ENCODE assay signal across 12 cellular contexts in the genomic region with DNA sequence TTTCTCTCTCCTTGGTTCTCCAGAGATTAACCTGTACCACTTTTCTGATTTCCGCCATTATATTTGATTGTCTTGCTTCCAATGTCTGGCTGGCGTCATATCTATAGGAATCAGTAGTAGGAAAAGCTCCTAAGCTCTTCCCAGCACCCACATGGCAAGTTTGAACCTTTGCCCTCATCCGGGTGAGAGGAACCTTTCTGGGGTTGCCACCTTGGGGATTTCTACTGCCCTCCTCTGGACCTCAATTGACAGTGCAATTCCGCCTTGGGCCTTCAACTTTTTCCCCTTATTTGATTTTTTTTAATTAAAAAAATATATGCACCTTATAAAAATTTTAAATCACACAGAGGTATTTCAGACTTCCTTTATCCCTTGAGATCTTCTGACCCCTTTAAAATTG. TPM values are rescaled to one million over a fixed set of nuclear protein-coding genes. Genes with fewer than 3 reads are reported as not detected.
A peak's percentile ranks its signal among the peaks of the same experiment; 100 is the strongest.
DNase-seq lines count a peak whose midpoint lies in the region; ATAC-seq, FAIRE-seq and TF ChIP-seq lines count a peak whose summit lies in the region.
"Had no signal": no experiment of that assay in that cellular context is flagged by ENCODE, and none has a peak within 500 bp of the region (broad histone marks: within the 10 kb centered on the region; RNA-seq: fewer than 3 reads in every experiment).

No MANE protein-coding gene starts in this region.

- H3K9me3 ChIP-seq in SK-N-SH, result no peaks in the 10 kb centered on the region
- H3K9me3 ChIP-seq in K562 (replicated peaks; ENCODE audit: control insufficient read depth, insufficient read depth, low read depth, low read length), result no peaks in the 10 kb centered on the region
- H3K9me3 ChIP-seq in body of pancreas, result no peaks in the 10 kb centered on the region
- no peaks in the 10 kb centered on the region for H3K9me3 ChIP-seq in heart left ventricle
- H3K9me3 ChIP-seq: upper lobe of right lung had no signal

- POLR2A ChIA-PET in SK-N-SH (lab: Yijun Ruan, JAX), result no interaction called here
- POLR2A ChIA-PET in K562 (lab: Yijun Ruan, JAX), result interaction anchor here (0.6 kb wide), 1 partner anchor 300 kb away, joined by 3 read pairs; no protein-coding TSS in a partner anchor

- H3K4me3 Mint-ChIP-seq in osteocyte (ENCODE audit: unreplicated experiment), result no peak overlapping the region
- H3K4me3 Mint-ChIP-seq: activated naive CD4-positive, alpha-beta T cell treated with anti-CD3 and anti-CD28 coated beads, Interleukin-2, amount 50 U/mL, for 24 hours; CD4-positive, alpha-beta memory T cell had no signal

- H3K4me3 ChIP-seq in SK-N-SH (ENCODE audit: low read depth in 2 of 2, low read length in 1 of 2) (no peak overlapping the region), K562 (no peak overlapping the region), body of pancreas (no peak overlapping the region), heart left ventricle (no peak overlapping the region)
- H3K4me3 ChIP-seq: upper lobe of right lung had no signal

- peak; percentile 53 for TF ChIP-seq CTCF in SK-N-SH (IDR thresholded peaks at IDR 0.05)
- peak in 2 of 3 experiments; percentile 50; a peak in 3 of 6 replicates for TF ChIP-seq CTCF in K562 (IDR thresholded peaks at IDR 0.05 in 2 of 3, conservative IDR thresholded peaks at IDR 0.05 in 1 of 3; ENCODE audit: insufficient read depth in 2 of 3, low read depth in 1 of 3, low read length in 3 of 3)
- peak; percentile 23 for TF ChIP-seq CTCF in osteocyte (IDR thresholded peaks at IDR 0.05)
- TF ChIP-seq CTCF in body of pancreas (IDR thresholded peaks at IDR 0.05), result no peak
- peak in 2 of 12 donors; percentile 8 to 9 for TF ChIP-seq CTCF in heart left ventricle (IDR thresholded peaks at IDR 0.05)

- H3K4me2 ChIP-seq in SK-N-SH (no peak overlapping the region), K562 (ENCODE audit: insufficient read depth, low read length) (no peak overlapping the region)

- ATAC-seq in SK-N-SH treated with all-trans-retinoic acid at 6 μM for 48 hours, result no peak
- peak; percentile 67 for ATAC-seq in K562
- ATAC-seq in body of pancreas, result no peak
- ATAC-seq in heart left ventricle, result no peak
- ATAC-seq: upper lobe of right lung had no signal

- H3K9me2 ChIP-seq in SK-N-SH, result no peaks in the 10 kb centered on the region

- no peaks in the 10 kb centered on the region for H3K4me1 Mint-ChIP-seq in osteocyte (ENCODE audit: unreplicated experiment)
- H3K4me1 Mint-ChIP-seq: activated naive CD4-positive, alpha-beta T cell treated with anti-CD3 and anti-CD28 coated beads, Interleukin-2, amount 50 U/mL, for 24 hours had no signal

- intact Hi-C loops in K562 (cut with micrococcal nuclease) (loop anchor here (10.0 kb wide), 1 partner anchor 382 kb away; no protein-coding TSS in a partner anchor), body of pancreas (cut with DNase I) (no loop called here), heart left ventricle (cut with DNase I) (no loop called here)

- H3K79me2 ChIP-seq in SK-N-SH (ENCODE audit: insufficient read depth), result no peaks in the 10 kb centered on the region
- no peaks in the 10 kb centered on the region for H3K79me2 ChIP-seq in K562 (ENCODE audit: control insufficient read depth, insufficient read depth, low read length)

- H3K36me3 Mint-ChIP-seq in osteocyte (ENCODE audit: unreplicated experiment), result no peaks in the 10 kb centered on the region
- H3K36me3 Mint-ChIP-seq: activated naive CD4-positive, alpha-beta T cell treated with anti-CD3 and anti-CD28 coated beads, Interleukin-2, amount 50 U/mL, for 24 hours; CD4-positive, alpha-beta memory T cell had no signal

- TF ChIP-seq EP300 in SK-N-SH (IDR thresholded peaks at IDR 0.05; ENCODE audit: borderline replicate concordance in 1 of 2, low read depth in 1 of 2, low read length in 1 of 2) (no peak), K562 (IDR thresholded peaks at IDR 0.05; ENCODE audit: low read length) (no peak)

- peak; percentile 15 for DNase-seq in SK-N-SH
- DNase-seq in HT1080 (ENCODE audit: low read depth), result peak; percentile 1
- DNase-seq in K562 (ENCODE audit: extremely low read depth in 1 of 4, low spot score in 3 of 4), result peak; percentile 20 to 37 (median 21)
- no peak for DNase-seq in osteocyte (ENCODE audit: extremely low spot score, unreplicated experiment)
- no peak for DNase-seq in MV-4-11 (lab: John Stamatoyannopoulos, UW)
- DNase-seq in body of pancreas, result no peak
- no peak for DNase-seq in heart left ventricle
- DNase-seq: CD4-positive, alpha-beta memory T cell; T1000; upper lobe of right lung had no signal

- H3K9ac ChIP-seq in SK-N-SH (no peak overlapping the region), K562 (ENCODE audit: insufficient read depth in 1 of 2, low read depth in 2 of 2, low read length in 2 of 2) (no peak overlapping the region)

- H3K9me1 ChIP-seq in K562 (ENCODE audit: control insufficient read depth, insufficient read depth, low read length), result no peaks in the 10 kb centered on the region

- in situ Hi-C loops in K562 (cut with MboI), result no loop called here

- H2AFZ ChIP-seq in SK-N-SH (ENCODE audit: low read depth), result no peak overlapping the region
- no peak overlapping the region for H2AFZ ChIP-seq in K562 (ENCODE audit: low read depth, low read length)

- TF ChIP-seq POLR2A in K562 (conservative IDR thresholded peaks at IDR 0.05) (no peak), body of pancreas (IDR thresholded peaks at IDR 0.05) (no peak), heart left ventricle (IDR thresholded peaks at IDR 0.05) (no peak)

- no TSS peak for BruUV-seq in K562 (replicated peaks; lab: Mats Ljungman, UMichigan)

- TF ChIP-seq RAD21 in SK-N-SH (IDR thresholded peaks at IDR 0.05; ENCODE audit: low read length), result peak; percentile 24; the same call in 1 of the 2 replicates
- TF ChIP-seq RAD21 in K562 (CRISPR knock-in tag; conservative IDR thresholded peaks at IDR 0.05 in 1 of 2, IDR thresholded peaks at IDR 0.05 in 1 of 2), result peak in 1 of 2 experiments; percentile 39; a peak in 1 of 4 replicates

- CTCF ChIA-PET in SK-N-SH (lab: Yijun Ruan, JAX), result interaction anchor here (0.6 kb wide), 1 partner anchor 100 kb away, joined by 3 read pairs; no protein-coding TSS in a partner anchor
- CTCF ChIA-PET in K562 (lab: Yijun Ruan, JAX; ENCODE audit: low intra/inter-chr PET ratio), result no interaction called here

- H3K4me1 ChIP-seq in SK-N-SH (ENCODE audit: control insufficient read depth in 1 of 2, insufficient read depth in 2 of 2, low read depth in 1 of 2, low read length in 1 of 2) (0 out of 4 replicates have a peak, but pooled peaks cover 0 to 8% of the 10 kb centered on the region in 2 experiments), K562 (replicated peaks in 1 of 2; ENCODE audit: control insufficient read depth in 2 of 2, insufficient read depth in 2 of 2, low read length in 2 of 2) (no peaks in the 10 kb centered on the region), body of pancreas (no peaks in the 10 kb centered on the region), heart left ventricle (no peaks in the 10 kb centered on the region)
- H3K4me1 ChIP-seq: upper lobe of right lung had no signal

- no peaks in the 10 kb centered on the region for H3K9me3 Mint-ChIP-seq in osteocyte (ENCODE audit: unreplicated experiment)
- H3K9me3 Mint-ChIP-seq: activated naive CD4-positive, alpha-beta T cell treated with anti-CD3 and anti-CD28 coated beads, Interleukin-2, amount 50 U/mL, for 24 hours had no signal

- H4K20me1 ChIP-seq in SK-N-SH (ENCODE audit: insufficient read depth) (no peaks in the 10 kb centered on the region), K562 (replicated peaks; ENCODE audit: control insufficient read depth, insufficient read depth, low read length) (no peaks in the 10 kb centered on the region)

- H3K27ac ChIP-seq in SK-N-SH (ENCODE audit: low read depth in 2 of 2, low read length in 1 of 2) (no peak overlapping the region), K562 (ENCODE audit: extremely low read depth, low read depth, low read length) (no peak overlapping the region), body of pancreas (no peak overlapping the region), heart left ventricle (no peak overlapping the region)
- H3K27ac ChIP-seq: upper lobe of right lung had no signal

- no peak overlapping the region for H3K27ac Mint-ChIP-seq in osteocyte (ENCODE audit: unreplicated experiment)
- H3K27ac Mint-ChIP-seq: activated naive CD4-positive, alpha-beta T cell treated with anti-CD3 and anti-CD28 coated beads, Interleukin-2, amount 50 U/mL, for 24 hours had no signal

- peaks cover 8% of the 10 kb centered on the region for H3K27me3 Mint-ChIP-seq in osteocyte (ENCODE audit: unreplicated experiment)

- FAIRE-seq in K562 (lab: Jason Lieb, UNC), result no peak

- H3F3A ChIP-seq in SK-N-SH (replicated peaks; ENCODE audit: insufficient read depth), result no peaks in the 10 kb centered on the region

- H3K27me3 ChIP-seq in SK-N-SH (ENCODE audit: insufficient read depth), result no peaks in the 10 kb centered on the region; the same call in 1 of the 2 replicates
- no peaks in the 10 kb centered on the region for H3K27me3 ChIP-seq in K562 (ENCODE audit: control insufficient read depth in 2 of 2, insufficient read depth in 2 of 2, low read length in 2 of 2)
- H3K27me3 ChIP-seq in body of pancreas, result no peaks in the 10 kb centered on the region
- H3K27me3 ChIP-seq in heart left ventricle, result peaks cover 0 to 19% (median 0%) of the 10 kb centered on the region in 9 donors
- H3K27me3 ChIP-seq: upper lobe of right lung had no signal

- H3K36me3 ChIP-seq in SK-N-SH (replicated peaks in 1 of 2; ENCODE audit: control insufficient read depth in 1 of 2, insufficient read depth in 2 of 2, low read length in 1 of 2), result no peaks in the 10 kb centered on the region
- no peaks in the 10 kb centered on the region for H3K36me3 ChIP-seq in K562 (ENCODE audit: control insufficient read depth, insufficient read depth, low read length)
- H3K36me3 ChIP-seq in body of pancreas (replicated peaks in 1 of 2; ENCODE audit: insufficient read depth in 1 of 2, low read depth in 2 of 2), result no peaks in the 10 kb centered on the region
- no peaks in the 10 kb centered on the region for H3K36me3 ChIP-seq in heart left ventricle
- H3K36me3 ChIP-seq: upper lobe of right lung had no signal

- 26% methylated on average over 4 of the region's 4 CpGs for WGBS in SK-N-SH (ENCODE audit: low lambda C conversion rate)
- 4% methylated on average over 4 of the region's 4 CpGs for WGBS in K562 (ENCODE audit: insufficient coverage, low coverage, missing lambda C conversion rate)
- WGBS in body of pancreas, 2 donors, result 56 to 63% methylated on average over 3 to 4 of the region's 4 CpGs
- WGBS in heart left ventricle, 4 donors, result 56 to 74% (median 64%) methylated on average over 4 of the region's 4 CpGs

RNA-seq across cellular contexts. Expression of a gene that starts 2.0 kb away (rescaled TPM):
- not detected in 2 replicates for polyA plus RNA-seq in SK-N-SH (2012; rRNA removed)
- polyA plus RNA-seq in SK-N-SH (2012; cell fraction: cytosol; rRNA removed), result not detected in 2 replicates
- polyA plus RNA-seq in SK-N-SH (2012; cell fraction: nucleus; rRNA removed), result not detected in 2 replicates
- not detected in 2 replicates for total RNA-seq in HT1080 (2014; rRNA removed; shearing (Covaris generic))
- polyA plus RNA-seq in HT1080 (2015; cell fraction: cytosol; rRNA removed), result not detected in 2 replicates
- polyA plus RNA-seq in HT1080 (2015; cell fraction: nucleus; rRNA removed), result not detected in 2 replicates
- total RNA-seq in K562 (2011; cell fraction: chromatin; rRNA removed; ENCODE audit: low replicate concordance), result not detected in 2 replicates
- not detected in 2 replicates for total RNA-seq in K562 (2011; cell fraction: nucleolus; rRNA removed)
- not detected in 2 replicates for total RNA-seq in K562 (2011; cell fraction: nucleoplasm; rRNA removed)
- total RNA-seq in K562 (2014; rRNA removed), result not detected in 2 replicates
- not detected in 2 replicates for total RNA-seq in K562 (2014; rRNA removed; fragmentation: Illumina TruSeq; extraction: Trizol)
- not detected in 2 replicates for total RNA-seq in K562 (2015; rRNA removed; fragmentation: Illumina TruSeq; extraction: Trizol)
- total RNA-seq in K562 (2021), result not detected in 2 replicates
- not detected in 2 replicates for polyA plus RNA-seq in K562 (2011; rRNA removed)
- not detected in 2 replicates for polyA plus RNA-seq in K562 (2011; cell fraction: cytosol; rRNA removed)
- not detected in 2 replicates for polyA plus RNA-seq in K562 (2011; cell fraction: nucleus; rRNA removed)
- not detected in 2 replicates for polyA plus RNA-seq in K562 (2012)
- polyA plus RNA-seq in K562 (2014; fragmentation: Illumina TruSeq; extraction: Trizol), result not detected in 2 replicates
- not detected for polyA plus RNA-seq in K562 (2014; fragmentation: Nextera tagmentation; extraction: Ambion mirVana)
- not detected in 2 replicates for polyA plus RNA-seq in K562 (2014; rRNA removed)
- polyA minus RNA-seq in K562 (2011; rRNA and poly(A)+ RNA removed), result not detected in 2 replicates
- polyA minus RNA-seq in K562 (2011; cell fraction: cytosol; rRNA and poly(A)+ RNA removed), result not detected in 2 replicates
- polyA minus RNA-seq in K562 (2011; cell fraction: nucleus; rRNA and poly(A)+ RNA removed), result not detected in 2 replicates
- total RNA-seq in osteocyte, result not detected in 2 replicates
- not detected for total RNA-seq in body of pancreas
- total RNA-seq in heart left ventricle, result not detected
- not detected for polyA plus RNA-seq in heart left ventricle
- total RNA-seq: CD4-positive, alpha-beta memory T cell; upper lobe of right lung had no signal
- polyA plus RNA-seq: CD4-positive, alpha-beta memory T cell had no signal

RNA-seq across cellular contexts. Expression of a gene that starts 34.4 kb away (rescaled TPM):
- 18.5 and 23.5 TPM in 2 replicates for polyA plus RNA-seq in SK-N-SH (2012; rRNA removed)
- 29.5 and 35.0 TPM in 2 replicates for polyA plus RNA-seq in SK-N-SH (2012; cell fraction: cytosol; rRNA removed)
- polyA plus RNA-seq in SK-N-SH (2012; cell fraction: nucleus; rRNA removed), result 13.0 and 25.6 TPM in 2 replicates
- total RNA-seq in HT1080 (2014; rRNA removed; shearing (Covaris generic)), result 20.9 and 27.0 TPM in 2 replicates
- 26.3 and 34.7 TPM in 2 replicates for polyA plus RNA-seq in HT1080 (2015; cell fraction: cytosol; rRNA removed)
- polyA plus RNA-seq in HT1080 (2015; cell fraction: nucleus; rRNA removed), result 38.9 and 53.5 TPM in 2 replicates
- 33.6 and 79.8 TPM in 2 replicates for total RNA-seq in K562 (2011; cell fraction: chromatin; rRNA removed; ENCODE audit: low replicate concordance)
- 18.3 and 31.7 TPM in 2 replicates for total RNA-seq in K562 (2011; cell fraction: nucleolus; rRNA removed)
- 40.1 and 63.1 TPM in 2 replicates for total RNA-seq in K562 (2011; cell fraction: nucleoplasm; rRNA removed)
- total RNA-seq in K562 (2014; rRNA removed), result 30.1 and 36.8 TPM in 2 replicates
- 40.2 and 44.8 TPM in 2 replicates for total RNA-seq in K562 (2014; rRNA removed; fragmentation: Illumina TruSeq; extraction: Trizol)
- total RNA-seq in K562 (2015; rRNA removed; fragmentation: Illumina TruSeq; extraction: Trizol), result 34.0 and 37.0 TPM in 2 replicates
- 29.4 and 31.0 TPM in 2 replicates for total RNA-seq in K562 (2021)
- polyA plus RNA-seq in K562 (2011; rRNA removed), result 32.2 and 42.2 TPM in 2 replicates
- polyA plus RNA-seq in K562 (2011; cell fraction: cytosol; rRNA removed), result 6.0 and 11.9 TPM in 2 replicates
- polyA plus RNA-seq in K562 (2011; cell fraction: nucleus; rRNA removed), result 15.7 and 19.3 TPM in 2 replicates
- polyA plus RNA-seq in K562 (2012), result 12.3 and 17.4 TPM in 2 replicates
- 22.9 and 26.6 TPM in 2 replicates for polyA plus RNA-seq in K562 (2014; fragmentation: Illumina TruSeq; extraction: Trizol)
- 10 to 100 TPM; 18.2 to 18.9 TPM for polyA plus RNA-seq in K562 (2014; fragmentation: Nextera tagmentation; extraction: Ambion mirVana)
- polyA plus RNA-seq in K562 (2014; rRNA removed), result 18.4 and 21.9 TPM in 2 replicates
- 55.5 and 67.5 TPM in 2 replicates for polyA minus RNA-seq in K562 (2011; rRNA and poly(A)+ RNA removed)
- 23.2 and 32.5 TPM in 2 replicates for polyA minus RNA-seq in K562 (2011; cell fraction: cytosol; rRNA and poly(A)+ RNA removed)
- 25.8 and 40.3 TPM in 2 replicates for polyA minus RNA-seq in K562 (2011; cell fraction: nucleus; rRNA and poly(A)+ RNA removed)
- 24.1 and 26.2 TPM in 2 replicates for total RNA-seq in osteocyte
- total RNA-seq in body of pancreas, result 10 to 100 TPM; 10.5 to 14.5 TPM
- 10 to 100 TPM in 1 of 9 donors, 1 to 10 TPM in 8; 2.1 to 10.2 (median 4.6) TPM for total RNA-seq in heart left ventricle
- polyA plus RNA-seq in heart left ventricle, result 1 to 10 TPM; 1.1 to 3.3 TPM

Comparison
In these comparisons a context has a peak if more than half of its experiments do, and no peak if none do; other contexts are left out.
1. DNase-seq: peak in SK-N-SH (single experiment), HT1080 (single experiment) and K562 (4 of 4); none in osteocyte (single experiment), MV-4-11 (single experiment), body of pancreas (0 of 4) and heart left ventricle (0 of 5).
2. CTCF ChIP-seq: peak in SK-N-SH (single experiment), K562 (2 of 3) and osteocyte (single experiment); none in body of pancreas (0 of 7).